In genomic region chr1:205199090-205199930, GRCh38 we compare ENCODE assay signal across 1 cellular context.
A peak's percentile ranks its signal among the peaks of the same experiment; 100 is the strongest.
TF ChIP-seq lines count a peak whose summit lies in the region.

No MANE protein-coding gene starts in this region.

TF ChIP-seq in K562, 482 proteins besides CTCF, POLR2A, EP300 and RAD21 (continued from another document and continues in another):
- TF ChIP-seq MLLT1 (IDR thresholded peaks at IDR 0.05) (no peak), NBN (IDR thresholded peaks at IDR 0.05; ENCODE audit: low read depth) (0 out of 2 replicates have a peak, but pooled peaks have one; percentile 16), ZNF133 (CRISPR knock-in tag; IDR thresholded peaks at IDR 0.05) (no peak), CHAMP1 (IDR thresholded peaks at IDR 0.05) (no peak), CTBP1 (IDR thresholded peaks at IDR 0.05; ENCODE audit: borderline replicate concordance) (0 out of 2 replicates have a peak, but pooled peaks have one; percentile 16), NR0B1 (IDR thresholded peaks at IDR 0.05; ENCODE audit: partially characterized antibody) (no peak), DMBX1 (CRISPR knock-in tag; IDR thresholded peaks at IDR 0.05; ENCODE audit: borderline replicate concordance) (peak; percentile 56; the same call in 1 of the 2 replicates), MNT (conservative IDR thresholded peaks at IDR 0.05) (peak in 1 of 2 experiments; percentile 37; a peak in 1 of 4 replicates), KDM2B (CRISPR knock-in tag; IDR thresholded peaks at IDR 0.05) (no peak), HNRNPL (IDR thresholded peaks at IDR 0.05; ENCODE audit: low read depth, low read length) (no peak), RCOR1 (IDR thresholded peaks at IDR 0.05; ENCODE audit: borderline replicate concordance in 1 of 2, low read depth in 2 of 2, low read length in 2 of 2) (peak in 1 of 2 experiments; percentile 62; a peak in 1 of 4 replicates), L3MBTL2 (IDR thresholded peaks at IDR 0.05) (peak; percentile 15; the same call in 1 of the 2 replicates), POLR2G (IDR thresholded peaks at IDR 0.05; ENCODE audit: low read depth, low read length) (no peak), NELFE (IDR thresholded peaks at IDR 0.05; ENCODE audit: insufficient read depth, insufficient read length) (no peak), JUND (IDR thresholded peaks at IDR 0.05; ENCODE audit: borderline replicate concordance, low read depth, low read length) (no peak; the same call in 1 of the 2 replicates), JUND (tag; IDR thresholded peaks at IDR 0.05; ENCODE audit: borderline replicate concordance, low read depth, low read length) (peak; percentile 30; the same call in 1 of the 3 replicates), NFXL1 (CRISPR knock-in tag; IDR thresholded peaks at IDR 0.05) (no peak), TEAD4 (IDR thresholded peaks at IDR 0.05; ENCODE audit: low read length) (peak; percentile 9; the same call in 1 of the 2 replicates), TEAD4 (CRISPR knock-in tag; IDR thresholded peaks at IDR 0.05; ENCODE audit: borderline replicate concordance) (no peak), ZNF175 (CRISPR knock-in tag; IDR thresholded peaks at IDR 0.05; ENCODE audit: low read depth) (no peak), ATF7 (IDR thresholded peaks at IDR 0.05) (peak; percentile 15; the same call in 1 of the 2 replicates), SRSF1 (IDR thresholded peaks at IDR 0.05; ENCODE audit: low read depth, low read length) (no peak), TARDBP (IDR thresholded peaks at IDR 0.05) (no peak), USF1 (CRISPR knock-in tag; IDR thresholded peaks at IDR 0.05) (peak; percentile 44; the same call in 1 of the 2 replicates), FOXP1 (CRISPR knock-in tag; IDR thresholded peaks at IDR 0.05) (no peak), ZNF551 (CRISPR knock-in tag; IDR thresholded peaks at IDR 0.05) (no peak), CBFA2T3 (IDR thresholded peaks at IDR 0.05) (no peak), GTF2E2 (tag; IDR thresholded peaks at IDR 0.05) (no peak), CHD2 (IDR thresholded peaks at IDR 0.05; ENCODE audit: low read depth, low read length) (no peak), EGR1 (conservative IDR thresholded peaks at IDR 0.05) (0 out of 2 replicates have a peak, but pooled peaks have one; percentile 12), ZKSCAN8 (CRISPR knock-in tag; IDR thresholded peaks at IDR 0.05) (no peak), MEF2D (tag; conservative IDR thresholded peaks at IDR 0.05; ENCODE audit: low read depth) (0 out of 2 replicates have a peak, but pooled peaks have one; percentile 8), MGA (IDR thresholded peaks at IDR 0.05) (0 out of 2 replicates have a peak, but pooled peaks have one; percentile 20), HDAC8 (tag; IDR thresholded peaks at IDR 0.05) (no peak)
- TF ChIP-seq, protein P1, sequence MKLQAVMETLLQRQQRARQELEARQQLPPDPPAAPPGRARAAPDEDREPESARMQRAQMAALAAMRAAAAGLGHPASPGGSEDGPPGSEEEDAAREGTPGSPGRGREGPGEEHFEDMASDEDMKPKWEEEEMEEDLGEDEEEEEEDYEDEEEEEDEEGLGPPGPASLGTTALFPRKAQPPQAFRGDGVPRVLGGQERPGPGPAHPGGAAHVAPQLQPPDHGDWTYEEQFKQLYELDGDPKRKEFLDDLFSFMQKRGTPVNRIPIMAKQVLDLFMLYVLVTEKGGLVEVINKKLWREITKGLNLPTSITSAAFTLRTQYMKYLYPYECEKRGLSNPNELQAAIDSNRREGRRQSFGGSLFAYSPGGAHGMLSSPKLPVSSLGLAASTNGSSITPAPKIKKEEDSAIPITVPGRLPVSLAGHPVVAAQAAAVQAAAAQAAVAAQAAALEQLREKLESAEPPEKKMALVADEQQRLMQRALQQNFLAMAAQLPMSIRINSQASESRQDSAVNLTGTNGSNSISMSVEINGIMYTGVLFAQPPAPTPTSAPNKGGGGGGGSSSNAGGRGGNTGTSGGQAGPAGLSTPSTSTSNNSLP (IDR thresholded peaks at IDR 0.05; ENCODE audit: borderline replicate concordance, low read depth, low read length) = no peak
- TF ChIP-seq, protein P2, sequence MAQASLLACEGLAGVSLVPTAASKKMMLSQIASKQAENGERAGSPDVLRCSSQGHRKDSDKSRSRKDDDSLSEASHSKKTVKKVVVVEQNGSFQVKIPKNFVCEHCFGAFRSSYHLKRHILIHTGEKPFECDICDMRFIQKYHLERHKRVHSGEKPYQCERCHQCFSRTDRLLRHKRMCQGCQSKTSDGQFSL (CRISPR knock-in tag; IDR thresholded peaks at IDR 0.05) = peak; percentile 68; the same call in 1 of the 2 replicates
- TF ChIP-seq, protein P2 (tag; IDR thresholded peaks at IDR 0.05) = 0 out of 4 replicates have a peak, but pooled peaks of 1 of the 2 experiments have one; percentile 55
